ENCODE assay signal across 9 cellular contexts in genomic region chr6:31908791-31909190, GRCh38.
DNase-seq lines count a peak whose midpoint lies in the region; ATAC-seq, FAIRE-seq and TF ChIP-seq lines count a peak whose summit lies in the region.
"Had no signal": no experiment of that assay in that cellular context is flagged by ENCODE, and none has a peak within 500 bp of the region (broad histone marks: within the 10 kb centered on the region; RNA-seq: fewer than 3 reads in every experiment).

No MANE protein-coding gene starts in this region.

- peak; percentile 69 for DNase-seq in GM10266 (ENCODE audit: extremely low spot score)
- no peak for DNase-seq in D721Med (ENCODE audit: insufficient read length, low spot score)
- no peak for DNase-seq in hepatic stellate cell (ENCODE audit: low spot score)
- no peak for DNase-seq in stimulated activated CD4-positive, alpha-beta T cell treated with anti-CD3 and anti-CD28 coated beads, Interleukin-15, amount 100 ng/mL, for 24 hours
- DNase-seq in RWPE1 (ENCODE audit: low spot score) = no peak

- H3K27ac Mint-ChIP-seq in dendritic cell treated with granulocyte-macrophage colony-stimulating factor and Interleukin-4, amounts not matched to agents 40 ng/mL and 50 ng/mL, for 4 days = peak overlapping the region; percentile 83
- H3K27ac Mint-ChIP-seq: mesothelial cell of epicardium had no signal

- CTCF ChIA-PET in RWPE1 (lab: Yijun Ruan, JAX) = no interaction called here

- peaks cover 3% of the 10 kb centered on the region for H3K27me3 Mint-ChIP-seq in dendritic cell treated with granulocyte-macrophage colony-stimulating factor and Interleukin-4, amounts not matched to agents 40 ng/mL and 50 ng/mL, for 4 days

- peaks cover 42% of the 10 kb centered on the region for H3K4me1 Mint-ChIP-seq in dendritic cell treated with granulocyte-macrophage colony-stimulating factor and Interleukin-4, amounts not matched to agents 40 ng/mL and 50 ng/mL, for 4 days (ENCODE audit: low read depth)

- no peak overlapping the region for H3K27ac ChIP-seq in RWPE1

- POLR2A ChIA-PET in RWPE1 (lab: Yijun Ruan, JAX; ENCODE audit: low non-redundant PET) = interaction anchor here (0.7 kb wide), 1 partner anchor 344 kb away, joined by 4 read pairs; no protein-coding TSS in a partner anchor

- intact Hi-C loops in dendritic cell treated with granulocyte-macrophage colony-stimulating factor and Interleukin-4, amounts not matched to agents 40 ng/mL and 50 ng/mL, for 4 days (cut with micrococcal nuclease) = no loop called here

- peak; percentile 82 for ATAC-seq in GM21390 (IDR thresholded peaks at IDR 0.05; ENCODE audit: unreplicated experiment)
- peak; percentile 70 for ATAC-seq in HG03469 (IDR thresholded peaks at IDR 0.05; ENCODE audit: unreplicated experiment)

- H3K9me3 Mint-ChIP-seq in dendritic cell treated with granulocyte-macrophage colony-stimulating factor and Interleukin-4, amounts not matched to agents 40 ng/mL and 50 ng/mL, for 4 days = no peaks in the 10 kb centered on the region
- H3K9me3 Mint-ChIP-seq: mesothelial cell of epicardium had no signal

- TF ChIP-seq CTCF in GM10266 (IDR thresholded peaks at IDR 0.05; ENCODE audit: control insufficient read depth, insufficient read depth, low read depth, missing control alignments) = no peak
- no peak for TF ChIP-seq CTCF in D721Med (IDR thresholded peaks at IDR 0.05; ENCODE audit: insufficient read depth, missing control alignments)
- TF ChIP-seq CTCF in RWPE1 (conservative IDR thresholded peaks at IDR 0.05; ENCODE audit: low read depth) = no peak

- no peak overlapping the region for H3K4me3 Mint-ChIP-seq in dendritic cell treated with granulocyte-macrophage colony-stimulating factor and Interleukin-4, amounts not matched to agents 40 ng/mL and 50 ng/mL, for 4 days
- H3K4me3 Mint-ChIP-seq: mesothelial cell of epicardium had no signal

- FAIRE-seq in D721Med (lab: Jason Lieb, UNC) = no peak

- H3K36me3 Mint-ChIP-seq in dendritic cell treated with granulocyte-macrophage colony-stimulating factor and Interleukin-4, amounts not matched to agents 40 ng/mL and 50 ng/mL, for 4 days (ENCODE audit: low read depth) = no peaks in the 10 kb centered on the region
- H3K36me3 Mint-ChIP-seq: mesothelial cell of epicardium had no signal
